Comparison of ENCODE assay signal across 1 cellular context in genomic region chr16:16015849-16016248, GRCh38.
TF ChIP-seq lines count a peak whose summit lies in the region.

No MANE protein-coding gene starts in this region.

TF ChIP-seq in WTC11, 78 proteins besides CTCF, POLR2A, EP300 and RAD21 (continued from another document):
- no peak for TF ChIP-seq ZNF263 (CRISPR knock-in tag; IDR thresholded peaks at IDR 0.05; ENCODE audit: low read depth)
- TF ChIP-seq HMGXB4 (CRISPR knock-in tag; IDR thresholded peaks at IDR 0.05) = no peak
- TF ChIP-seq FOXP1 (CRISPR knock-in tag; IDR thresholded peaks at IDR 0.05; ENCODE audit: borderline replicate concordance) = no peak
- TF ChIP-seq ZBTB43 (CRISPR knock-in tag; IDR thresholded peaks at IDR 0.05) = no peak
- no peak for TF ChIP-seq FOXP4 (CRISPR knock-in tag; IDR thresholded peaks at IDR 0.05)
- no peak for TF ChIP-seq RORB (CRISPR knock-in tag; IDR thresholded peaks at IDR 0.05)
- TF ChIP-seq, protein P1, sequence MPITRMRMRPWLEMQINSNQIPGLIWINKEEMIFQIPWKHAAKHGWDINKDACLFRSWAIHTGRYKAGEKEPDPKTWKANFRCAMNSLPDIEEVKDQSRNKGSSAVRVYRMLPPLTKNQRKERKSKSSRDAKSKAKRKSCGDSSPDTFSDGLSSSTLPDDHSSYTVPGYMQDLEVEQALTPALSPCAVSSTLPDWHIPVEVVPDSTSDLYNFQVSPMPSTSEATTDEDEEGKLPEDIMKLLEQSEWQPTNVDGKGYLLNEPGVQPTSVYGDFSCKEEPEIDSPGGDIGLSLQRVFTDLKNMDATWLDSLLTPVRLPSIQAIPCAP (CRISPR knock-in tag; IDR thresholded peaks at IDR 0.05) = no peak
- TF ChIP-seq ZNF317 (CRISPR knock-in tag; IDR thresholded peaks at IDR 0.05; ENCODE audit: borderline replicate concordance, low read depth) = no peak
- no peak for TF ChIP-seq CREM (CRISPR knock-in tag; IDR thresholded peaks at IDR 0.05)
- TF ChIP-seq CREB1 (CRISPR knock-in tag; IDR thresholded peaks at IDR 0.05) = no peak
